ENCODE assay signal across 21 cellular contexts in genomic region chr14:80350707-80351106, GRCh38.
"Had no signal": no experiment of that assay in that cellular context is flagged by ENCODE, and none has a peak within 500 bp of the region (broad histone marks: within the 10 kb centered on the region; RNA-seq: fewer than 3 reads in every experiment).

No MANE protein-coding gene starts in this region.

- ATAC-seq: foreskin keratinocyte; left colon; left ventricle myocardium superior; naive thymus-derived CD4-positive, alpha-beta T cell; psoas muscle; right lobe of liver; stimulated activated effector memory CD8-positive, alpha-beta T cell treated with anti-CD3 and anti-CD28 coated beads, Interleukin-12 subunit alpha, Interleukin-12 subunit beta, amount 100 ng/mL, for 72 hours; stimulated activated naive CD8-positive, alpha-beta T cell treated with anti-CD3 and anti-CD28 coated beads, Interleukin-15, Interleukin-2, amounts not matched to agents 100 U/mL and 50 U/mL, for 24 hours had no signal

- H3K27ac ChIP-seq: foreskin keratinocyte, hepatocyte, neutrophil, psoas muscle, right lobe of liver, suprapubic skin, tibial artery, upper lobe of left lung, uterus had no signal

- H3K4me1 ChIP-seq: foreskin keratinocyte, psoas muscle, right lobe of liver, suprapubic skin, upper lobe of left lung, uterus had no signal

- H3K27me3 Mint-ChIP-seq: dendritic cell treated with granulocyte-macrophage colony-stimulating factor and Interleukin-4, amounts not matched to agents 40 ng/mL and 50 ng/mL, for 4 days had no signal

- H3K27ac Mint-ChIP-seq: dendritic cell treated with granulocyte-macrophage colony-stimulating factor and Interleukin-4, amounts not matched to agents 40 ng/mL and 50 ng/mL, for 4 days; naive thymus-derived CD4-positive, alpha-beta T cell; stimulated activated effector memory CD8-positive, alpha-beta T cell treated with anti-CD3 and anti-CD28 coated beads, Interleukin-12 subunit alpha, Interleukin-12 subunit beta, amount 100 ng/mL, for 72 hours had no signal

- H3K4me1 Mint-ChIP-seq: naive thymus-derived CD4-positive, alpha-beta T cell; stimulated activated effector memory CD8-positive, alpha-beta T cell treated with anti-CD3 and anti-CD28 coated beads, Interleukin-12 subunit alpha, Interleukin-12 subunit beta, amount 100 ng/mL, for 72 hours had no signal

- H3K36me3 ChIP-seq: neutrophil, right lobe of liver, suprapubic skin, tibial artery, upper lobe of left lung, uterus had no signal

- H3K9me3 ChIP-seq: neutrophil, psoas muscle, right lobe of liver, suprapubic skin, tibial artery, upper lobe of left lung, uterus had no signal

- H3K4me3 ChIP-seq: hepatocyte, lung, psoas muscle, right lobe of liver, suprapubic skin, tibial artery, upper lobe of left lung, uterus had no signal

- DNase-seq: erythroblast; foreskin keratinocyte; head of caudate nucleus; left colon; left ventricle myocardium superior; naive thymus-derived CD4-positive, alpha-beta T cell; psoas muscle; retina; right lobe of liver; stimulated activated CD4-positive, alpha-beta T cell treated with anti-CD3 and anti-CD28 coated beads, Interleukin-4, amount 100 ng/mL, for 1 hour; stimulated activated CD8-positive, alpha-beta memory T cell treated with anti-CD3 and anti-CD28 coated beads, Interleukin-4, amount 100 ng/mL, for 48 hours; stimulated activated naive CD8-positive, alpha-beta T cell treated with anti-CD3 and anti-CD28 coated beads, Interleukin-15, Interleukin-2, amounts not matched to agents 100 U/mL and 50 U/mL, for 24 hours; tibial artery; upper lobe of left lung; uterus had no signal

- H3K4me3 Mint-ChIP-seq: dendritic cell treated with granulocyte-macrophage colony-stimulating factor and Interleukin-4, amounts not matched to agents 40 ng/mL and 50 ng/mL, for 4 days; naive thymus-derived CD4-positive, alpha-beta T cell; stimulated activated effector memory CD8-positive, alpha-beta T cell treated with anti-CD3 and anti-CD28 coated beads, Interleukin-12 subunit alpha, Interleukin-12 subunit beta, amount 100 ng/mL, for 72 hours had no signal

- H3K27me3 ChIP-seq: foreskin keratinocyte, hepatocyte, neutrophil, right lobe of liver, suprapubic skin, tibial artery, upper lobe of left lung, uterus had no signal

- H3K36me3 Mint-ChIP-seq: stimulated activated effector memory CD8-positive, alpha-beta T cell treated with anti-CD3 and anti-CD28 coated beads, Interleukin-12 subunit alpha, Interleukin-12 subunit beta, amount 100 ng/mL, for 72 hours had no signal

- H3K9me3 Mint-ChIP-seq: dendritic cell treated with granulocyte-macrophage colony-stimulating factor and Interleukin-4, amounts not matched to agents 40 ng/mL and 50 ng/mL, for 4 days had no signal
